ENCODE assay signal across 8 cellular contexts in genomic region chr16:13453938-13454553, GRCh38.
DNase-seq lines count a peak whose midpoint lies in the region; ATAC-seq and TF ChIP-seq lines count a peak whose summit lies in the region.

No MANE protein-coding gene starts in this region.

- H3K4me1 ChIP-seq in colonic mucosa, result no peaks in the 10 kb centered on the region

- TF ChIP-seq CTCF in AG10803 (conservative IDR thresholded peaks at IDR 0.05; ENCODE audit: low read length) (peak; percentile 56), GM12874 (IDR thresholded peaks at IDR 0.05; ENCODE audit: insufficient read depth, low read depth, low read length) (peak; percentile 38; the same call in 1 of the 2 replicates), colonic mucosa (IDR thresholded peaks at IDR 0.05) (peak; percentile 15)

- intact Hi-C loops in colonic mucosa (cut with DNase I), result no loop called here

- no peaks in the 10 kb centered on the region for H3K9me3 ChIP-seq in colonic mucosa

- H3K4me3 ChIP-seq in AG10803 (ENCODE audit: low read length) (no peak overlapping the region), colonic mucosa (no peak overlapping the region)

- no peak for ATAC-seq in GM19467 (IDR thresholded peaks at IDR 0.05; ENCODE audit: unreplicated experiment)
- no peak for ATAC-seq in HG02588 (IDR thresholded peaks at IDR 0.05; ENCODE audit: unreplicated experiment)

- H3K27me3 ChIP-seq in colonic mucosa, result no peaks in the 10 kb centered on the region

- DNase-seq in AG10803 (ENCODE audit: low read depth) (peak; percentile 42), NCI-H82 (lab: John Stamatoyannopoulos, UW) (peak; percentile 80), colonic mucosa (peak; percentile 20), pons (ENCODE audit: low spot score) (peak; percentile 34), ecto neural progenitor cell (ENCODE audit: low spot score) (no peak)

- no peak overlapping the region for H3K27ac ChIP-seq in colonic mucosa

- H3K9ac ChIP-seq in colonic mucosa (ENCODE audit: low read depth in 2 of 2, low read length in 2 of 2), result no peak overlapping the region

- no peaks in the 10 kb centered on the region for H3K36me3 ChIP-seq in colonic mucosa
